9 cellular contexts compared by ENCODE assay signal in the genomic region with DNA sequence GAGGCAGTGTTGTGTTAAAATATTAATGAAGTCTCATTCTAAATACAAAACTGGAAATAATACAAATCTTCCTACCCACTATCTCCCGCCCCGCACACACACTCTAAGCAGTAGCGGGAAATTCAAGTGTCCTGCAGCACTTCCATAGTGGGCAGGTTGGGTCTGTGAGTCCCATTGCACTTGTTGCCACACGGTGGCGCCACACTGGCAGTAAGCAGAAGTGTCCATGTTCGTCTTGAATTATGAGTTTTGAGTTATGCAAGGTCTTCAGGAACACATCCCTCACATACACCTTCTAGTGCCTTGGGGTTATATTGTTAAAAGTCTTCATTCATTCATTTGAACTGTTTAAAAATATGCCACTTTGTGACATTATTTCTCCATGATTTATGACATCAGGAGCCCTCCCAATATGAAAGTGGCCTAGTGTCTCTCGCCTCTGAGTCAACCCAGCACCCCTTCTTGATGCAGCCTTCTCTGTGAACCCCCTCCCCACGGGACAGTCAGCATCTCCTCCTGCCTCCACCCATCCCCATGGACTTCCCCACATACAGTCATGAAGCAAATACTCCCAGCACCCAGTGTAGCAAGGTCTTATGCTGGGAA. TPM values are rescaled to one million over a fixed set of nuclear protein-coding genes. Genes with fewer than 3 reads are reported as not detected.
A peak's percentile ranks its signal among the peaks of the same experiment; 100 is the strongest.
DNase-seq lines count a peak whose midpoint lies in the region; ATAC-seq and TF ChIP-seq lines count a peak whose summit lies in the region.
"Had no signal": no experiment of that assay in that cellular context is flagged by ENCODE, and none has a peak within 500 bp of the region (broad histone marks: within the 10 kb centered on the region; RNA-seq: fewer than 3 reads in every experiment).

No MANE protein-coding gene starts in this region.

- H3K36me3 Mint-ChIP-seq in endodermal cell (ENCODE audit: low read depth): no peaks in the 10 kb centered on the region
- no peaks in the 10 kb centered on the region for H3K36me3 Mint-ChIP-seq in naive thymus-derived CD8-positive, alpha-beta T cell

- peak; percentile 72 to 78 for ATAC-seq in naive thymus-derived CD8-positive, alpha-beta T cell
- ATAC-seq in GM19467 (IDR thresholded peaks at IDR 0.05; ENCODE audit: unreplicated experiment): no peak

- H3K9me3 ChIP-seq in endodermal cell (ENCODE audit: control insufficient read depth, low read length) (peaks cover 3% of the 10 kb centered on the region), thyroid gland (no peaks in the 10 kb centered on the region)

- no peak overlapping the region for H3K4me3 Mint-ChIP-seq in endodermal cell
- H3K4me3 Mint-ChIP-seq in naive thymus-derived CD8-positive, alpha-beta T cell: no peak overlapping the region

- POLR2A ChIA-PET in naive thymus-derived CD8-positive, alpha-beta T cell (lab: Charles Lee): interaction anchor here (0.6 kb wide), 1 partner anchor 17 kb away, joined by 4 read pairs; a partner anchor contains a TSS

- no peak overlapping the region for H3K27ac Mint-ChIP-seq in endodermal cell
- no peak overlapping the region for H3K27ac Mint-ChIP-seq in naive thymus-derived CD8-positive, alpha-beta T cell

- no peak overlapping the region for H3K4me3 ChIP-seq in endodermal cell (ENCODE audit: low read length)
- no peak overlapping the region for H3K4me3 ChIP-seq in thyroid gland (replicated peaks in 1 of 3)

- TF ChIP-seq CTCF in endodermal cell (conservative IDR thresholded peaks at IDR 0.05): peak; percentile 95
- peak; percentile 51 to 74 (median 58) for TF ChIP-seq CTCF in thyroid gland (IDR thresholded peaks at IDR 0.05)

- H3K36me3 ChIP-seq in endodermal cell (ENCODE audit: control insufficient read depth, insufficient read depth, low read length) (no peaks in the 10 kb centered on the region), thyroid gland (no peaks in the 10 kb centered on the region)

- peaks cover 26% of the 10 kb centered on the region for H3K27me3 ChIP-seq in endodermal cell (ENCODE audit: control insufficient read depth, insufficient read depth, low read length, poor library complexity, severe bottlenecking)
- no peaks in the 10 kb centered on the region for H3K27me3 ChIP-seq in thyroid gland

- intact Hi-C loops in thyroid gland (cut with DNase I): no loop called here

- WGBS in endodermal cell (ENCODE audit: insufficient coverage in 1 of 2, insufficient read length in 1 of 2), 2 experiments: 36 to 57% methylated on average over 5 to 8 of the region's 8 CpGs
- 26 to 29% methylated on average over 8 of the region's 8 CpGs for WGBS in thyroid gland, 2 donors

- no peak overlapping the region for H3K27ac ChIP-seq in endodermal cell (ENCODE audit: low read depth, low read length)
- H3K27ac ChIP-seq in thyroid gland: no peak overlapping the region

- peaks cover 3% of the 10 kb centered on the region for H3K4me1 Mint-ChIP-seq in endodermal cell
- H3K4me1 Mint-ChIP-seq in naive thymus-derived CD8-positive, alpha-beta T cell: no peaks in the 10 kb centered on the region

- no peak overlapping the region for H3K9ac ChIP-seq in endodermal cell (ENCODE audit: extremely low read depth, low read length, poor library complexity, severe bottlenecking)

- peaks cover 6% of the 10 kb centered on the region for H3K4me1 ChIP-seq in endodermal cell (ENCODE audit: control insufficient read depth, insufficient read depth, low read length)
- no peaks in the 10 kb centered on the region for H3K4me1 ChIP-seq in thyroid gland

- H3K9me3 Mint-ChIP-seq in endodermal cell: no peaks in the 10 kb centered on the region
- no peaks in the 10 kb centered on the region for H3K9me3 Mint-ChIP-seq in naive thymus-derived CD8-positive, alpha-beta T cell

- peaks cover 41% of the 10 kb centered on the region for H3K27me3 Mint-ChIP-seq in endodermal cell (ENCODE audit: insufficient read depth)
- H3K27me3 Mint-ChIP-seq in naive thymus-derived CD8-positive, alpha-beta T cell: peaks cover 16 to 49% (median 29%) of the 10 kb centered on the region in 5 donors

- no peak for TF ChIP-seq POLR2A in thyroid gland (IDR thresholded peaks at IDR 0.05)

- peak; percentile 8 to 59 for DNase-seq in NCI-H524 (lab: John Stamatoyannopoulos, UW)
- DNase-seq in NCI-H524 treated with DMSO at 0.1 percent for 48 hours (lab: John Stamatoyannopoulos, UW): no peak
- DNase-seq in NAMALWA (ENCODE audit: low spot score): peak; percentile 76
- peak; percentile 56 for DNase-seq in activated CD4-positive, alpha-beta T cell treated with anti-CD3 and anti-CD28 coated beads, Interleukin-2, amount 50 U/mL, for 1 hour
- peak; percentile 75 for DNase-seq in endodermal cell
- peak; percentile 28 to 75 (median 50) for DNase-seq in naive thymus-derived CD8-positive, alpha-beta T cell
- DNase-seq in thyroid gland: peak; percentile 58 to 59

RNA-seq across cellular contexts. Expression of a gene that starts 17.6 kb away (rescaled TPM):
- total RNA-seq in endodermal cell (10 to 100 TPM; 18.7 to 20.1 TPM), thyroid gland (10 to 100 TPM; 21.2 to 30.1 (median 25.5) TPM)
- 20.8 TPM for polyA plus RNA-seq in endodermal cell (2013, experiment 1 of 2)
- polyA plus RNA-seq in endodermal cell (2013, experiment 2 of 2): 16.6 TPM
- total RNA-seq in naive thymus-derived CD8-positive, alpha-beta T cell: 10 to 100 TPM; 43.0 to 47.1 TPM
- polyA plus RNA-seq in naive thymus-derived CD8-positive, alpha-beta T cell: 10 to 100 TPM; 16.6 to 26.2 (median 22.8) TPM

RNA-seq across cellular contexts. Expression of a gene that starts 41.0 kb away (rescaled TPM):
- total RNA-seq in endodermal cell (not detected), thyroid gland (under 1 TPM in 1 of 4 donors, not detected in 3; 0.29 TPM)
- polyA plus RNA-seq in endodermal cell (2013, experiment 1 of 2): not detected
- not detected for polyA plus RNA-seq in endodermal cell (2013, experiment 2 of 2)
- total RNA-seq in naive thymus-derived CD8-positive, alpha-beta T cell: under 1 TPM; 0.44 to 0.69 TPM
- polyA plus RNA-seq in naive thymus-derived CD8-positive, alpha-beta T cell: under 1 TPM in 1 of 3 donors, not detected in 2; 0.03 TPM
- total RNA-seq: frontal cortex had no signal
